21 cellular contexts compared by ENCODE assay signal in genomic region chr7:45660201-45660900, GRCh38.
"Had no signal": no experiment of that assay in that cellular context is flagged by ENCODE, and none has a peak within 500 bp of the region (broad histone marks: within the 10 kb centered on the region; RNA-seq: fewer than 3 reads in every experiment).

No MANE protein-coding gene starts in this region.

- H3K36me3 Mint-ChIP-seq: naive B cell; stimulated activated naive B cell treated with anti-CD40 and anti-IgM and Interleukin-4, amounts not matched to agents 10 μg/mL and 1 μg/mL and 100 μg/mL, for 72 hours; T-cell had no signal

- H3K27ac ChIP-seq: pancreas, spleen had no signal

- H3K4me3 ChIP-seq: dorsolateral prefrontal cortex, mucosa of descending colon, pancreas, spleen had no signal

- H3K27ac Mint-ChIP-seq: activated CD4-positive, alpha-beta T cell treated with anti-CD3 and anti-CD28 coated beads, Interleukin-2, amount 10 ng/mL, durations not matched to agents 7 days and 5 days; activated naive CD4-positive, alpha-beta T cell treated with anti-CD3 and anti-CD28 coated beads for 36 hours; activated naive CD8-positive, alpha-beta T cell treated with anti-CD3 and anti-CD28 coated beads, Interleukin-2, amount 50 U/mL, for 24 hours; brain; stimulated activated naive B cell treated with anti-CD40 and anti-IgM and Interleukin-4, amounts not matched to agents 10 μg/mL and 1 μg/mL and 100 μg/mL, for 72 hours; T-cell had no signal

- ATAC-seq: activated naive CD8-positive, alpha-beta T cell treated with anti-CD3 and anti-CD28 coated beads, Interleukin-2, amount 50 U/mL, for 24 hours; activated T-cell treated with anti-CD3 and anti-CD28 coated beads, Interleukin-2, amount 50 U/mL, for 4 hours; mucosa of descending colon; pancreas; SK-N-SH treated with all-trans-retinoic acid at 6 μM for 48 hours; stimulated activated naive B cell treated with anti-CD40 and anti-IgM and Interleukin-4, amounts not matched to agents 10 μg/mL and 1 μg/mL and 100 μg/mL, for 72 hours; T-cell had no signal

- DNase-seq: activated CD4-positive, alpha-beta T cell treated with anti-CD3 and anti-CD28 coated beads, Interleukin-2, amount 10 ng/mL, durations not matched to agents 7 days and 5 days; activated CD4-positive, CD25-positive, alpha-beta regulatory T cell; activated naive CD4-positive, alpha-beta T cell treated with anti-CD3 and anti-CD28 coated beads for 36 hours; activated naive CD8-positive, alpha-beta T cell treated with anti-CD3 and anti-CD28 coated beads, Interleukin-2, amount 50 U/mL, for 24 hours; activated T-cell treated with anti-CD3 and anti-CD28 coated beads, Interleukin-2, amount 50 U/mL, for 4 hours; anterior cingulate cortex; central memory CD4-positive, alpha-beta T cell; erythroblast; hypothalamus; mucosa of descending colon; naive B cell; spleen; stimulated activated naive B cell treated with anti-CD40 and anti-IgM and Interleukin-4, amounts not matched to agents 10 μg/mL and 1 μg/mL and 100 μg/mL, for 72 hours; T-cell had no signal

- H3K4me1 Mint-ChIP-seq: activated CD4-positive, alpha-beta T cell treated with anti-CD3 and anti-CD28 coated beads, Interleukin-2, amount 10 ng/mL, durations not matched to agents 7 days and 5 days; activated naive CD8-positive, alpha-beta T cell treated with anti-CD3 and anti-CD28 coated beads, Interleukin-2, amount 50 U/mL, for 24 hours; brain; naive B cell; stimulated activated naive B cell treated with anti-CD40 and anti-IgM and Interleukin-4, amounts not matched to agents 10 μg/mL and 1 μg/mL and 100 μg/mL, for 72 hours; T-cell had no signal

- H3K4me1 ChIP-seq: pancreas, spleen had no signal

- H3K9me3 Mint-ChIP-seq: activated CD4-positive, alpha-beta T cell treated with anti-CD3 and anti-CD28 coated beads, Interleukin-2, amount 10 ng/mL, durations not matched to agents 7 days and 5 days; activated naive CD4-positive, alpha-beta T cell treated with anti-CD3 and anti-CD28 coated beads for 36 hours; activated naive CD8-positive, alpha-beta T cell treated with anti-CD3 and anti-CD28 coated beads, Interleukin-2, amount 50 U/mL, for 24 hours; activated T-cell treated with anti-CD3 and anti-CD28 coated beads, Interleukin-2, amount 50 U/mL, for 4 hours; stimulated activated naive B cell treated with anti-CD40 and anti-IgM and Interleukin-4, amounts not matched to agents 10 μg/mL and 1 μg/mL and 100 μg/mL, for 72 hours; T-cell had no signal

- H3K36me3 ChIP-seq: pancreas, spleen had no signal

- FAIRE-seq: colon, frontal cortex, keratinocyte, pancreas had no signal

- H3K9me3 ChIP-seq: mucosa of descending colon, pancreas had no signal

- H3K27me3 Mint-ChIP-seq: activated CD4-positive, alpha-beta T cell treated with anti-CD3 and anti-CD28 coated beads, Interleukin-2, amount 10 ng/mL, durations not matched to agents 7 days and 5 days; activated naive CD8-positive, alpha-beta T cell treated with anti-CD3 and anti-CD28 coated beads, Interleukin-2, amount 50 U/mL, for 24 hours; brain; T-cell had no signal

- H3K27me3 ChIP-seq: dorsolateral prefrontal cortex, pancreas, spleen had no signal

- H3K4me3 Mint-ChIP-seq: activated CD4-positive, alpha-beta T cell treated with anti-CD3 and anti-CD28 coated beads, Interleukin-2, amount 10 ng/mL, durations not matched to agents 7 days and 5 days; activated naive CD4-positive, alpha-beta T cell treated with anti-CD3 and anti-CD28 coated beads for 36 hours; activated naive CD8-positive, alpha-beta T cell treated with anti-CD3 and anti-CD28 coated beads, Interleukin-2, amount 50 U/mL, for 24 hours; activated T-cell treated with anti-CD3 and anti-CD28 coated beads, Interleukin-2, amount 50 U/mL, for 4 hours; brain; stimulated activated naive B cell treated with anti-CD40 and anti-IgM and Interleukin-4, amounts not matched to agents 10 μg/mL and 1 μg/mL and 100 μg/mL, for 72 hours; T-cell had no signal
